24 cellular contexts compared by ENCODE assay signal in the genomic region with DNA sequence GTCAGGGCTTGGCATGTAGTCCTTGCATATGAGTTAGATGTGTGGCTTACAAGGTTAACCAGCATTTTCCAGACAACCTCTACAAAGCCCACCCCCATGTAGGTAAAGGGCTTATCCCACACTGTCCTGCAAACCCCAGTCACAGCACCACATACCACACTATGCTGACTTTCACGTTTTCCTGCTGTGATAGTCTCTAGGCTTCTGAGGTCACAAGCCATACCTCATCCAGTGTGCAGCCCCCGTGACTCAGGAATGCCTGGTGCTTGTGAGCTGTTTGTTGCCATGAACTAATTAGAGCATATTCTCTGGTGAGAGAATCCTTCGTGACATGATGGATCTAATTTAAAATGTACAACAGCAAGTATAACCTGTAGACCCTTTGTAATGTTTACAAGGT. TPM values are rescaled to one million over a fixed set of nuclear protein-coding genes. Genes with fewer than 3 reads are reported as not detected.
DNase-seq lines count a peak whose midpoint lies in the region; ATAC-seq and TF ChIP-seq lines count a peak whose summit lies in the region.
"Had no signal": no experiment of that assay in that cellular context is flagged by ENCODE, and none has a peak within 500 bp of the region (broad histone marks: within the 10 kb centered on the region; RNA-seq: fewer than 3 reads in every experiment).

No MANE protein-coding gene starts in this region.

- H3K4me3 ChIP-seq in DND-41 (ENCODE audit: low read depth in 1 of 2, low read length in 2 of 2) (no peak overlapping the region), trophoblast cell (ENCODE audit: low read depth, low read length) (no peak overlapping the region)
- H3K4me3 ChIP-seq: dorsolateral prefrontal cortex, K562, testis had no signal

- H2BK12ac ChIP-seq in trophoblast cell (ENCODE audit: low read length): no peak overlapping the region

- no peaks in the 10 kb centered on the region for H3K27me3 Mint-ChIP-seq in activated naive CD8-positive, alpha-beta T cell treated with anti-CD3 and anti-CD28 coated beads, Interleukin-2, amount 50 U/mL, for 24 hours
- H3K27me3 Mint-ChIP-seq: activated CD4-positive, alpha-beta T cell treated with anti-CD3 and anti-CD28 coated beads, Interleukin-2, amount 10 ng/mL, durations not matched to agents 24 days and 14 days had no signal

- no CpG with 5 or more reads among the region's 3 CpGs for WGBS in trophoblast cell (ENCODE audit: extremely low coverage, insufficient coverage, insufficient read length)

- H3K4ac ChIP-seq in trophoblast cell (ENCODE audit: low read depth, low read length): no peak overlapping the region

- DNase-seq in DND-41 (no peak), iris pigment epithelial cell (ENCODE audit: low read depth) (peak; percentile 16), trophoblast cell (no peak), 8988T (no peak)
- no peak for DNase-seq in activated naive CD8-positive, alpha-beta T cell treated with anti-CD3 and anti-CD28 coated beads, Interleukin-2, amount 50 U/mL, for 24 hours
- DNase-seq: activated CD4-positive, alpha-beta T cell treated with anti-CD3 and anti-CD28 coated beads, Interleukin-2, amount 10 ng/mL, durations not matched to agents 24 days and 14 days; activated effector memory CD4-positive, alpha-beta T cell treated with anti-CD3 and anti-CD28 coated beads, Interleukin-2, amount 50 U/mL, for 16 hours; amygdala; CD8-positive, alpha-beta T cell; central memory CD4-positive, alpha-beta T cell; dorsolateral prefrontal cortex; foreskin keratinocyte; hypothalamus; kidney; NCI-H1694; NCI-H2171 treated with DMSO at 0.1 percent for 48 hours; NCI-H748 treated with DMSO at 0.1 percent for 48 hours; retina; stimulated activated CD4-positive, alpha-beta T cell treated with anti-CD3 and anti-CD28 coated beads, Interleukin-15, amount 100 ng/mL, for 24 hours; SW 1271; testis had no signal

- H3K36me3 Mint-ChIP-seq in activated naive CD8-positive, alpha-beta T cell treated with anti-CD3 and anti-CD28 coated beads, Interleukin-2, amount 50 U/mL, for 24 hours (ENCODE audit: low read depth): peaks cover 26% of the 10 kb centered on the region

- no peaks in the 10 kb centered on the region for H3K4me1 Mint-ChIP-seq in activated naive CD8-positive, alpha-beta T cell treated with anti-CD3 and anti-CD28 coated beads, Interleukin-2, amount 50 U/mL, for 24 hours
- H3K4me1 Mint-ChIP-seq: activated CD4-positive, alpha-beta T cell treated with anti-CD3 and anti-CD28 coated beads, Interleukin-2, amount 10 ng/mL, durations not matched to agents 24 days and 14 days had no signal

- H2BK5ac ChIP-seq in trophoblast cell (ENCODE audit: low read depth, low read length, poor library complexity): no peak overlapping the region

- H3K79me2 ChIP-seq in DND-41 (ENCODE audit: insufficient read depth, low read length) (no peaks in the 10 kb centered on the region), trophoblast cell (ENCODE audit: control insufficient read depth, insufficient read depth, low read length, poor library complexity) (no peaks in the 10 kb centered on the region)

- H2AK5ac ChIP-seq in trophoblast cell (ENCODE audit: low read length): no peak overlapping the region

- H3K36me3 ChIP-seq in DND-41 (ENCODE audit: insufficient read depth, low read length) (no peaks in the 10 kb centered on the region), trophoblast cell (ENCODE audit: control insufficient read depth in 1 of 2, insufficient read depth in 2 of 2, low read length in 2 of 2) (peaks cover 16 to 38% of the 10 kb centered on the region in 2 experiments)

- H3K4me2 ChIP-seq in DND-41 (ENCODE audit: insufficient read depth, low read length) (no peak overlapping the region), trophoblast cell (ENCODE audit: low read length) (no peak overlapping the region)

- no peak for TF ChIP-seq CTCF in DND-41 (IDR thresholded peaks at IDR 0.05; ENCODE audit: borderline replicate concordance, extremely low read depth, low read length, poor library complexity, severe bottlenecking)

- peak; percentile 53; the same call in 2 of the 3 replicates for ATAC-seq in DND-41 (ENCODE audit: insufficient read depth, low read depth)
- peak; percentile 65 for ATAC-seq in activated naive CD8-positive, alpha-beta T cell treated with anti-CD3 and anti-CD28 coated beads, Interleukin-2, amount 50 U/mL, for 24 hours
- ATAC-seq in esophagus mucosa: no peak
- ATAC-seq in activated CD4-positive, CD25-positive, alpha-beta regulatory T cell treated with anti-CD3 and anti-CD28 coated beads, Interleukin-2, amount 50 U/mL, for 24 hours: no peak
- ATAC-seq: CD8-positive, alpha-beta T cell; foreskin keratinocyte; K562 had no signal

- H3K27ac ChIP-seq in DND-41 (ENCODE audit: low read length) (no peak overlapping the region), trophoblast cell (ENCODE audit: low read depth, low read length) (no peak overlapping the region)
- H3K27ac ChIP-seq: dorsolateral prefrontal cortex, foreskin keratinocyte, testis had no signal

- no peaks in the 10 kb centered on the region for H3K9me3 Mint-ChIP-seq in activated naive CD8-positive, alpha-beta T cell treated with anti-CD3 and anti-CD28 coated beads, Interleukin-2, amount 50 U/mL, for 24 hours
- H3K9me3 Mint-ChIP-seq: activated CD4-positive, alpha-beta T cell treated with anti-CD3 and anti-CD28 coated beads, Interleukin-2, amount 10 ng/mL, durations not matched to agents 24 days and 14 days; CD8-positive, alpha-beta T cell had no signal

- no peaks in the 10 kb centered on the region for H4K20me1 ChIP-seq in DND-41 (ENCODE audit: insufficient read depth, low read length)

- no peak overlapping the region for H4K8ac ChIP-seq in trophoblast cell (ENCODE audit: low read depth, low read length)

- no peak overlapping the region for H3K27ac Mint-ChIP-seq in activated naive CD8-positive, alpha-beta T cell treated with anti-CD3 and anti-CD28 coated beads, Interleukin-2, amount 50 U/mL, for 24 hours
- H3K27ac Mint-ChIP-seq: activated CD4-positive, alpha-beta T cell treated with anti-CD3 and anti-CD28 coated beads, Interleukin-2, amount 10 ng/mL, durations not matched to agents 24 days and 14 days; CD8-positive, alpha-beta T cell had no signal

- no peak overlapping the region for H3K14ac ChIP-seq in trophoblast cell (ENCODE audit: low read length)

- H3K9me3 ChIP-seq in DND-41 (ENCODE audit: insufficient read depth, low read length, severe bottlenecking) (no peaks in the 10 kb centered on the region), trophoblast cell (ENCODE audit: insufficient read depth, low read depth, low read length) (no peaks in the 10 kb centered on the region)
- H3K9me3 ChIP-seq: testis had no signal

- no peak overlapping the region for H3K9ac ChIP-seq in DND-41 (ENCODE audit: low read depth, low read length)
- peak overlapping the region; percentile 19 for H3K9ac ChIP-seq in trophoblast cell (ENCODE audit: low read length)

- H3K4me1 ChIP-seq in DND-41 (ENCODE audit: insufficient read depth, low read length) (no peaks in the 10 kb centered on the region), trophoblast cell (ENCODE audit: control insufficient read depth in 1 of 2, insufficient read depth in 2 of 2, low read length in 2 of 2) (peaks cover 0 to 5% of the 10 kb centered on the region in 2 experiments)
- H3K4me1 ChIP-seq: foreskin keratinocyte, testis had no signal

- no peaks in the 10 kb centered on the region for H3K79me1 ChIP-seq in trophoblast cell (ENCODE audit: low read length)

- no peaks in the 10 kb centered on the region for H3K27me3 ChIP-seq in DND-41 (ENCODE audit: insufficient read depth, low read length, poor library complexity)
- H3K27me3 ChIP-seq in trophoblast cell (ENCODE audit: insufficient read depth, low read length): no peaks in the 10 kb centered on the region
- H3K27me3 ChIP-seq: dorsolateral prefrontal cortex, foreskin keratinocyte, testis had no signal

- no peak overlapping the region for H2BK120ac ChIP-seq in trophoblast cell (ENCODE audit: insufficient read depth, low read length, poor library complexity)

- H3K18ac ChIP-seq in trophoblast cell (ENCODE audit: low read length): no peak overlapping the region

- H3K4me3 Mint-ChIP-seq in activated naive CD8-positive, alpha-beta T cell treated with anti-CD3 and anti-CD28 coated beads, Interleukin-2, amount 50 U/mL, for 24 hours: no peak overlapping the region
- H3K4me3 Mint-ChIP-seq: activated CD4-positive, alpha-beta T cell treated with anti-CD3 and anti-CD28 coated beads, Interleukin-2, amount 10 ng/mL, durations not matched to agents 24 days and 14 days; CD8-positive, alpha-beta T cell had no signal

- no peak overlapping the region for H4K91ac ChIP-seq in trophoblast cell (ENCODE audit: low read depth, low read length)

- H2AFZ ChIP-seq in DND-41 (ENCODE audit: low read depth, low read length) (no peak overlapping the region), trophoblast cell (ENCODE audit: insufficient read depth, low read length, poor library complexity) (no peak overlapping the region)

- no peak overlapping the region for H4K12ac ChIP-seq in trophoblast cell (ENCODE audit: low read depth, low read length)

- H3K23ac ChIP-seq in trophoblast cell (ENCODE audit: low read length): no peak overlapping the region

RNA-seq across cellular contexts. Expression of a gene that starts 50.8 kb away (rescaled TPM):
- polyA plus RNA-seq in trophoblast cell (2013): 12.3 and 12.4 TPM in 2 replicates
- 20.7 TPM for total RNA-seq in esophagus mucosa

Comparison
In these comparisons a context has a peak if more than half of its experiments do, and no peak if none do; other contexts are left out.
1. ATAC-seq: peak in DND-41 (single experiment) and activated naive CD8-positive, alpha-beta T cell treated with anti-CD3 and anti-CD28 coated beads, Interleukin-2, amount 50 U/mL, for 24 hours (single experiment); none in esophagus mucosa (single experiment) and activated CD4-positive, CD25-positive, alpha-beta regulatory T cell treated with anti-CD3 and anti-CD28 coated beads, Interleukin-2, amount 50 U/mL, for 24 hours (0 of 2).